ENCODE assay signal across 19 cellular contexts in genomic region chr13:67219113-67219512, GRCh38. TPM values are rescaled to one million over a fixed set of nuclear protein-coding genes. Genes with fewer than 3 reads are reported as not detected.
DNase-seq lines count a peak whose midpoint lies in the region; ATAC-seq, FAIRE-seq and TF ChIP-seq lines count a peak whose summit lies in the region.
"Had no signal": no experiment of that assay in that cellular context is flagged by ENCODE, and none has a peak within 500 bp of the region (broad histone marks: within the 10 kb centered on the region; RNA-seq: fewer than 3 reads in every experiment).

No MANE protein-coding gene starts in this region.

- TF ChIP-seq EP300 in neural cell (conservative IDR thresholded peaks at IDR 0.05; ENCODE audit: poor library complexity, severe bottlenecking) = peak; percentile 78

- H2AFZ ChIP-seq in SU-DHL-6 (ENCODE audit: low read depth, low read length, severe bottlenecking) (no peak overlapping the region), neural cell (ENCODE audit: low read depth, low read length) (no peak overlapping the region), GM23248 (no peak overlapping the region)

- FAIRE-seq in D721Med (lab: Jason Lieb, UNC) = peak; percentile 29
- FAIRE-seq: GM12878, H54 had no signal

- H3K79me2 ChIP-seq in SU-DHL-6 (ENCODE audit: insufficient read depth, low read length) (peaks cover 76% of the 10 kb centered on the region), neural cell (replicated peaks; ENCODE audit: insufficient read depth, low read length) (no peaks in the 10 kb centered on the region), GM23248 (ENCODE audit: insufficient read depth) (no peaks in the 10 kb centered on the region)

- no peak overlapping the region for H3K4me3 ChIP-seq in SU-DHL-6 (ENCODE audit: insufficient read depth, low read length, poor library complexity, severe bottlenecking)
- no peak overlapping the region for H3K4me3 ChIP-seq in neural cell (ENCODE audit: low read length)
- no peak overlapping the region for H3K4me3 ChIP-seq in GM23248
- H3K4me3 ChIP-seq: GM12878, HAP-1 had no signal

- H4K20me1 ChIP-seq in SU-DHL-6 (ENCODE audit: low read depth, low read length) (no peaks in the 10 kb centered on the region), neural cell (ENCODE audit: insufficient read depth) (no peaks in the 10 kb centered on the region), GM23248 (ENCODE audit: insufficient read depth) (no peaks in the 10 kb centered on the region; the same call in 1 of the 2 replicates)

- H3K9ac ChIP-seq in SU-DHL-6 (ENCODE audit: low read length) = no peak overlapping the region
- no peak overlapping the region for H3K9ac ChIP-seq in neural cell (ENCODE audit: low read length)
- no peak overlapping the region for H3K9ac ChIP-seq in GM23248

- TF ChIP-seq RAD21 in neural cell (conservative IDR thresholded peaks at IDR 0.05) = no peak

- H3K27me3 ChIP-seq in SU-DHL-6 (ENCODE audit: low read length) = no peaks in the 10 kb centered on the region
- H3K27me3 ChIP-seq in neural cell (ENCODE audit: insufficient read depth, low read depth, low read length) = no peaks in the 10 kb centered on the region
- H3K27me3 ChIP-seq in GM23248 (replicated peaks; ENCODE audit: insufficient read depth) = no peaks in the 10 kb centered on the region

- peak overlapping the region; percentile 94 for H3K4me2 ChIP-seq in SU-DHL-6 (ENCODE audit: low read depth, low read length, poor library complexity, severe bottlenecking)
- no peak overlapping the region for H3K4me2 ChIP-seq in neural cell (ENCODE audit: low read length)
- no peak overlapping the region for H3K4me2 ChIP-seq in GM23248 (ENCODE audit: unreplicated experiment)

- no peak for TF ChIP-seq CTCF in D721Med (IDR thresholded peaks at IDR 0.05; ENCODE audit: insufficient read depth, missing control alignments)
- no peak for TF ChIP-seq CTCF in SU-DHL-6 (IDR thresholded peaks at IDR 0.05; ENCODE audit: insufficient read depth, low read length, poor library complexity, severe bottlenecking)
- TF ChIP-seq CTCF in neural cell (IDR thresholded peaks at IDR 0.05; ENCODE audit: poor library complexity, severe bottlenecking) = no peak

- DNase-seq in D721Med (ENCODE audit: insufficient read length, low spot score) (no peak), GM23248 (no peak)
- no peak for DNase-seq in activated CD4-positive, alpha-beta T cell treated with anti-CD3 and anti-CD28 coated beads, Interleukin-2, amount 50 U/mL, for 1 hour
- DNase-seq: 8988T; C1 segment of cervical spinal cord; Calu3; CD4-positive, alpha-beta memory T cell; COR-L47; DMS153; EL; GDM1; GOT3 had no signal

- in situ Hi-C loops in GM23248 (cut with MboI) = no loop called here

- ATAC-seq in GM18519 (IDR thresholded peaks at IDR 0.05; ENCODE audit: low FRiP score, unreplicated experiment) = no peak
- ATAC-seq: GM12878 had no signal

- peaks cover 13% of the 10 kb centered on the region; the same call in 1 of the 2 replicates for H3F3A ChIP-seq in SU-DHL-6 (ENCODE audit: insufficient read depth)
- no peaks in the 10 kb centered on the region for H3F3A ChIP-seq in neural cell (ENCODE audit: insufficient read depth, low read length, poor library complexity, severe bottlenecking)
- H3F3A ChIP-seq in GM23248 (ENCODE audit: insufficient read depth) = no peaks in the 10 kb centered on the region

- no peak overlapping the region for H3K27ac ChIP-seq in SU-DHL-6 (ENCODE audit: low read depth, low read length)
- H3K27ac ChIP-seq in cingulate gyrus (ENCODE audit: low read depth, low read length) = peak overlapping the region; percentile 7
- no peak overlapping the region for H3K27ac ChIP-seq in neural cell (ENCODE audit: low read length)
- H3K27ac ChIP-seq in GM23248 = no peak overlapping the region

- H3K9me2 ChIP-seq in SU-DHL-6 (replicated peaks; ENCODE audit: insufficient read depth, low read length) (no peaks in the 10 kb centered on the region), neural cell (ENCODE audit: insufficient read depth, low read length) (no peaks in the 10 kb centered on the region), GM23248 (ENCODE audit: insufficient read depth) (no peaks in the 10 kb centered on the region)

- H3K36me3 ChIP-seq in SU-DHL-6 (ENCODE audit: low read length) = peaks cover 4% of the 10 kb centered on the region; the same call in 1 of the 2 replicates
- H3K36me3 ChIP-seq in neural cell (ENCODE audit: insufficient read depth, low read length) = no peaks in the 10 kb centered on the region
- H3K36me3 ChIP-seq in GM23248 (ENCODE audit: low read depth) = no peaks in the 10 kb centered on the region
- H3K36me3 ChIP-seq: HAP-1 had no signal

- H3K9me3 ChIP-seq in SU-DHL-6 (ENCODE audit: insufficient read depth, low read length) (no peaks in the 10 kb centered on the region), neural cell (ENCODE audit: low read length) (no peaks in the 10 kb centered on the region), GM23248 (ENCODE audit: low read depth) (no peaks in the 10 kb centered on the region)
- H3K9me3 ChIP-seq: HAP-1 had no signal

- WGBS in GM23248 (ENCODE audit: low coverage in 1 of 2, low lambda C conversion rate in 2 of 2, missing lambda C conversion rate in 2 of 2), 2 experiments = 51 to 61% methylated on average over 1 of the region's 1 CpG

- H3K4me1 ChIP-seq in GM23248 (ENCODE audit: insufficient read depth) = no peaks in the 10 kb centered on the region

TF ChIP-seq in neural cell, 6 proteins besides CTCF, POLR2A, EP300 and RAD21:
- no peak for TF ChIP-seq TAF1 (IDR thresholded peaks at IDR 0.05; ENCODE audit: low read depth)
- TF ChIP-seq SMC3 (conservative IDR thresholded peaks at IDR 0.05; ENCODE audit: poor library complexity) = no peak
- TF ChIP-seq EZH2 (IDR thresholded peaks at IDR 0.05; ENCODE audit: borderline replicate concordance, insufficient read depth, low read length, poor library complexity, severe bottlenecking) = no peak
- peak; percentile 35 for TF ChIP-seq POLR2AphosphoS5 (IDR thresholded peaks at IDR 0.05)
- TF ChIP-seq MXI1 (conservative IDR thresholded peaks at IDR 0.05; ENCODE audit: poor library complexity, severe bottlenecking) = no peak
- no peak for TF ChIP-seq REST (IDR thresholded peaks at IDR 0.05; ENCODE audit: borderline replicate concordance)

RNA-seq across cellular contexts. Expression of gene PCDH9, which starts 11.0 kb away (rescaled TPM):
- polyA plus RNA-seq in neural cell (3.5 and 4.6 TPM in 2 replicates), GM23248 (2016; fragmentation: Nextera tagmentation; extraction: Ambion mirVana) (0.39 and 0.56 TPM in 2 replicates)
- polyA minus RNA-seq in neural cell = 32.4 and 35.9 TPM in 2 replicates
- total RNA-seq in GM23248 (2014; rRNA removed; shearing (Covaris generic)) = 0.76 and 1.4 TPM in 2 replicates
